Comparison of ENCODE assay signal across 25 cellular contexts in the genomic region with DNA sequence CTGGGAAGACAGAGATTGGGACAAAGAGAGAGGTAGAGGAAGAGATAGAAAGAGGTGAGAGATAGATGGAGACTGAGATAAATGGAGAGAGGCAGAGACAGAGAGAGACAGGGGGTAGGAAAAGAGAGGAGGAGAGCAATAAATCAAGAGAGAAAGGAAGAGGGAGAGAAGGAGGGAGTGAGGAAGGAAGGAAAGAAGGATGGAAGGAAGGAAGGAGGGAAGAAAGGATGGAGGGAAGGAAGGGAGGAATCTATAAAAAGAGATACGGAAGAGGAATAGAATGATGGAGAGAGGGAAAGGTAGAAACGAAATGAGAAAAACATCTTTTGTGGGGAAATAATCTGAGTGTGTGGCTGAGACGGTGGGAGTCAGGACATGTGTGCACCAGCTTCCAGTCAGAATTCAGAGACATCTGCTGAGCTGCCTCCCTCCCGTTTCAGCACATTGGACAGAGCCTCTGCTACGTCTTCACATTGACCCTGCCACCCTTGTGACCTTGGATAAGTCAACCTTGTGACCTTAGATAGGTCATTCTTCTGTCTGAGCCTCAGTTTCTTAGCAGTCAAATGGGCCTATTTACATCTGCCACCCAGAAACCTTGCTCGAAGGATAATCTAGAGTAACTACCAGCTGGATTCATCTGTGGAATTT.
DNase-seq lines count a peak whose midpoint lies in the region; ATAC-seq, FAIRE-seq and TF ChIP-seq lines count a peak whose summit lies in the region.
"Had no signal": no experiment of that assay in that cellular context is flagged by ENCODE, and none has a peak within 500 bp of the region (broad histone marks: within the 10 kb centered on the region; RNA-seq: fewer than 3 reads in every experiment).

No MANE protein-coding gene starts in this region.

- H3K4me1 Mint-ChIP-seq in MCF 10A (ENCODE audit: insufficient read depth, unreplicated experiment), result no peaks in the 10 kb centered on the region
- H3K4me1 Mint-ChIP-seq in endothelial cell (ENCODE audit: unreplicated experiment), result peaks cover 2% of the 10 kb centered on the region
- H3K4me1 Mint-ChIP-seq: activated CD4-positive, alpha-beta memory T cell treated with anti-CD3 and anti-CD28 coated beads, Interleukin-2, amount 10 ng/mL, durations not matched to agents 7 days and 5 days had no signal

- CTCF ChIA-PET in MCF 10A (lab: Yijun Ruan, JAX), result no interaction called here

- H3K36me3 ChIP-seq in breast epithelium, result no peaks in the 10 kb centered on the region
- H3K36me3 ChIP-seq: SJSA1 had no signal

- H3K36me3 Mint-ChIP-seq in MCF 10A (ENCODE audit: insufficient read depth, unreplicated experiment), result no peaks in the 10 kb centered on the region
- no peaks in the 10 kb centered on the region for H3K36me3 Mint-ChIP-seq in endothelial cell (ENCODE audit: low read depth, unreplicated experiment)
- H3K36me3 Mint-ChIP-seq: natural killer cell treated with Interleukin-12 subunit alpha and Interleukin-12 subunit beta and Interleukin-15 and Interleukin-18, amount 100 ng/mL, for 72 hours had no signal

- DNase-seq in MCF 10A (ENCODE audit: unreplicated experiment) (peak; percentile 15), breast epithelium (ENCODE audit: low spot score in 2 of 2) (no peak), OCI-M1 (lab: John Stamatoyannopoulos, UW) (peak; percentile 11), endothelial cell (ENCODE audit: low spot score) (peak; percentile 27), urothelium cell line (ENCODE audit: low spot score) (peak; percentile 74), activated gamma-delta T cell treated with Interleukin-2 at 50 U/mL for 16 hours (no peak), Right ventricle myocardium superior (no peak)
- DNase-seq: activated CD4-positive, alpha-beta memory T cell treated with anti-CD3 and anti-CD28 coated beads, Interleukin-2, amount 10 ng/mL, durations not matched to agents 7 days and 5 days; activated CD4-positive, CD25-positive, alpha-beta regulatory T cell; activated naive CD4-positive, alpha-beta T cell treated with anti-CD3 and anti-CD28 coated beads, Interleukin-2, amount 50 U/mL, for 16 hours; activated T-cell treated with anti-CD3 and anti-CD28 coated beads, Interleukin-2, amount 50 U/mL, for 1 hour; GF-D8; hypothalamus; KBM-7; NCI-H1105 treated with DMSO at 0.1 percent for 48 hours; NCI-H510A treated with DMSO at 0.1 percent for 48 hours; stimulated activated CD4-positive, alpha-beta T cell treated with anti-CD3 and anti-CD28 coated beads, Interleukin-2, amount 100 ng/mL, for 48 hours had no signal

- H3K4me3 Mint-ChIP-seq in MCF 10A (ENCODE audit: unreplicated experiment), result no peak overlapping the region
- H3K4me3 Mint-ChIP-seq in endothelial cell (ENCODE audit: unreplicated experiment), result no peak overlapping the region
- H3K4me3 Mint-ChIP-seq: activated CD4-positive, alpha-beta memory T cell treated with anti-CD3 and anti-CD28 coated beads, Interleukin-2, amount 10 ng/mL, durations not matched to agents 7 days and 5 days; natural killer cell treated with Interleukin-12 subunit alpha and Interleukin-12 subunit beta and Interleukin-15 and Interleukin-18, amount 100 ng/mL, for 72 hours had no signal

- no peaks in the 10 kb centered on the region for H3K9me3 ChIP-seq in breast epithelium
- H3K9me3 ChIP-seq: SJSA1 had no signal

- TF ChIP-seq CTCF in MCF 10A (IDR thresholded peaks at IDR 0.05; ENCODE audit: unreplicated experiment) (no peak), breast epithelium (IDR thresholded peaks at IDR 0.05) (no peak), endothelial cell (IDR thresholded peaks at IDR 0.05; ENCODE audit: unreplicated experiment) (no peak)

- no peaks in the 10 kb centered on the region for H3K4me1 ChIP-seq in breast epithelium
- H3K4me1 ChIP-seq: SJSA1 had no signal

- H3K9me3 Mint-ChIP-seq in MCF 10A (ENCODE audit: unreplicated experiment), result no peaks in the 10 kb centered on the region
- no peaks in the 10 kb centered on the region for H3K9me3 Mint-ChIP-seq in endothelial cell (ENCODE audit: unreplicated experiment)
- H3K9me3 Mint-ChIP-seq: activated CD4-positive, alpha-beta memory T cell treated with anti-CD3 and anti-CD28 coated beads, Interleukin-2, amount 10 ng/mL, durations not matched to agents 7 days and 5 days; natural killer cell treated with Interleukin-12 subunit alpha and Interleukin-12 subunit beta and Interleukin-15 and Interleukin-18, amount 100 ng/mL, for 72 hours had no signal

- TF ChIP-seq POLR2A in breast epithelium (IDR thresholded peaks at IDR 0.05), result no peak

- H3K27ac Mint-ChIP-seq in MCF 10A (ENCODE audit: low read depth, unreplicated experiment) (no peak overlapping the region), endothelial cell (ENCODE audit: unreplicated experiment) (no peak overlapping the region)
- H3K27ac Mint-ChIP-seq: activated CD4-positive, alpha-beta memory T cell treated with anti-CD3 and anti-CD28 coated beads, Interleukin-2, amount 10 ng/mL, durations not matched to agents 7 days and 5 days; natural killer cell treated with Interleukin-12 subunit alpha and Interleukin-12 subunit beta and Interleukin-15 and Interleukin-18, amount 100 ng/mL, for 72 hours had no signal

- POLR2A ChIA-PET in MCF 10A (lab: Yijun Ruan, JAX), result no interaction called here

- no peak overlapping the region for H3K27ac ChIP-seq in breast epithelium
- H3K27ac ChIP-seq: C4-2B, SJSA1, skin epidermis had no signal

- H3K4me3 ChIP-seq in breast epithelium, result no peak overlapping the region
- H3K4me3 ChIP-seq: SJSA1, skin epidermis had no signal

- H3K27me3 ChIP-seq in breast epithelium, result peaks cover 0 to 31% of the 10 kb centered on the region in 2 donors

- FAIRE-seq in urothelium cell line (lab: Jason Lieb, UNC), result peak; percentile 93
- FAIRE-seq: A204.1, colon, GM12892 had no signal

- BruUV-seq in MCF 10A (replicated peaks; lab: Mats Ljungman, UMichigan), result no TSS peak

- H3K27me3 Mint-ChIP-seq in MCF 10A (ENCODE audit: insufficient read depth, unreplicated experiment), result peaks cover 74% of the 10 kb centered on the region
- H3K27me3 Mint-ChIP-seq in endothelial cell (ENCODE audit: unreplicated experiment), result peaks cover 4% of the 10 kb centered on the region

- ATAC-seq in GM18520 (IDR thresholded peaks at IDR 0.05; ENCODE audit: unreplicated experiment) (no peak), Right ventricle myocardium superior (ENCODE audit: poor library complexity) (no peak)
- ATAC-seq: natural killer cell treated with Interleukin-12 subunit alpha and Interleukin-12 subunit beta and Interleukin-15 and Interleukin-18, amount 100 ng/mL, for 72 hours had no signal

- intact Hi-C loops in MCF 10A (cut with micrococcal nuclease) (no loop called here), breast epithelium (cut with DNase I; ENCODE audit: low total_unique reads) (no loop called here), Right ventricle myocardium superior (cut with DNase I) (no loop called here)

Comparison
In these comparisons a context has a peak if more than half of its experiments do, and no peak if none do; other contexts are left out.
1. DNase-seq: peak in MCF 10A (single experiment), OCI-M1 (single experiment), endothelial cell (single experiment) and urothelium cell line (single experiment); none in breast epithelium (0 of 2), activated gamma-delta T cell treated with Interleukin-2 at 50 U/mL for 16 hours (single experiment) and Right ventricle myocardium superior (single experiment).